Comparison of ENCODE assay signal across 8 cellular contexts in genomic region chr2:65320042-65320711, GRCh38.
A peak's percentile ranks its signal among the peaks of the same experiment; 100 is the strongest.
DNase-seq lines count a peak whose midpoint lies in the region; ATAC-seq and TF ChIP-seq lines count a peak whose summit lies in the region.

No MANE protein-coding gene starts in this region.

- H3K27me3 ChIP-seq in kidney epithelial cell (ENCODE audit: control insufficient read depth, insufficient read depth, low read length) = no peaks in the 10 kb centered on the region

- no peak overlapping the region for H3K4me3 ChIP-seq in kidney epithelial cell (ENCODE audit: low read depth, low read length)

- TF ChIP-seq CTCF in GM10266 (IDR thresholded peaks at IDR 0.05; ENCODE audit: control insufficient read depth, insufficient read depth, low read depth, missing control alignments) (peak; percentile 39), kidney epithelial cell (IDR thresholded peaks at IDR 0.05; ENCODE audit: insufficient read depth, low read length, poor library complexity, severe bottlenecking) (peak; percentile 66)

- ATAC-seq in GM21367 (IDR thresholded peaks at IDR 0.05; ENCODE audit: unreplicated experiment) = peak; percentile 58
- peak; percentile 61 for ATAC-seq in HG03520 (IDR thresholded peaks at IDR 0.05; ENCODE audit: unreplicated experiment)

- H3K36me3 ChIP-seq in kidney epithelial cell (ENCODE audit: control insufficient read depth, insufficient read depth, low read length) = peaks cover 3% of the 10 kb centered on the region

- DNase-seq in GM10266 (ENCODE audit: extremely low spot score) (peak; percentile 50), kidney epithelial cell (ENCODE audit: low read depth) (peak; percentile 91), SIG-M5 treated with dmso at 0.1 percent for 504 hours (lab: John Stamatoyannopoulos, UW; ENCODE audit: unreplicated experiment) (no peak), SHP77 treated with DMSO at 0.1 percent for 48 hours (lab: John Stamatoyannopoulos, UW) (no peak), OCI-M2 (lab: John Stamatoyannopoulos, UW; ENCODE audit: unreplicated experiment) (no peak)
- DNase-seq in activated T-helper 9 cell treated with anti-CD3 and anti-CD28 coated beads, Interleukin-2, amount 50 U/mL, for 16 hours (ENCODE audit: low read depth) = peak; percentile 4

Comparison
In these comparisons a context has a peak if more than half of its experiments do, and no peak if none do; other contexts are left out.
1. DNase-seq: peak in GM10266 (single experiment), activated T-helper 9 cell treated with anti-CD3 and anti-CD28 coated beads, Interleukin-2, amount 50 U/mL, for 16 hours (single experiment) and kidney epithelial cell (single experiment); none in SIG-M5 treated with dmso at 0.1 percent for 504 hours (single experiment), SHP77 treated with DMSO at 0.1 percent for 48 hours (single experiment) and OCI-M2 (single experiment).